Comparison of ENCODE assay signal across 9 cellular contexts in genomic region chr1:31306278-31306677, GRCh38. TPM values are rescaled to one million over a fixed set of nuclear protein-coding genes. Genes with fewer than 3 reads are reported as not detected.
DNase-seq lines count a peak whose midpoint lies in the region; TF ChIP-seq lines count a peak whose summit lies in the region.
"Had no signal": no experiment of that assay in that cellular context is flagged by ENCODE, and none has a peak within 500 bp of the region (broad histone marks: within the 10 kb centered on the region; RNA-seq: fewer than 3 reads in every experiment).

No MANE protein-coding gene starts in this region.

- peak; percentile 95 for DNase-seq in HCEC 1CT
- DNase-seq in amniotic epithelial cell (ENCODE audit: low read depth): peak; percentile 98
- peak; percentile 91 to 96 for DNase-seq in foreskin fibroblast
- peak; percentile 46 for DNase-seq in superior temporal gyrus (ENCODE audit: extremely low spot score)
- no peak for DNase-seq in stimulated activated CD4-positive, alpha-beta T cell treated with anti-CD3 and anti-CD28 coated beads, Interleukin-4, amount 100 ng/mL, for 4 hours
- DNase-seq in prostate gland (ENCODE audit: low spot score): no peak
- no peak for DNase-seq in effector CD4-positive, alpha-beta T cell
- DNase-seq in activated CD4-positive, alpha-beta T cell treated with anti-CD3 and anti-CD28 coated beads for 1 hour: no peak
- DNase-seq: NCI-H2081 had no signal

- no peak overlapping the region for H3K27ac ChIP-seq in prostate gland

- H3K27me3 ChIP-seq in prostate gland (replicated peaks; ENCODE audit: insufficient read depth): no peaks in the 10 kb centered on the region

- WGBS in prostate gland: 77% methylated on average over 3 of the region's 3 CpGs

- no peak for TF ChIP-seq POLR2A in prostate gland (IDR thresholded peaks at IDR 0.05)

- H3K4me1 ChIP-seq in prostate gland (replicated peaks): peaks cover 8% of the 10 kb centered on the region

- no peaks in the 10 kb centered on the region for H3K36me3 ChIP-seq in prostate gland

- H3K4me3 ChIP-seq in foreskin fibroblast (ENCODE audit: low read depth in 1 of 2, low read length in 2 of 2) (no peak overlapping the region), prostate gland (no peak overlapping the region)

- no peaks in the 10 kb centered on the region for H3K9me3 ChIP-seq in prostate gland

- TF ChIP-seq CTCF in foreskin fibroblast (IDR thresholded peaks at IDR 0.05; ENCODE audit: low read depth, low read length) (no peak), prostate gland (IDR thresholded peaks at IDR 0.05) (no peak)

- intact Hi-C loops in prostate gland (cut with DNase I): no loop called here

RNA-seq across cellular contexts. Expression of gene ZCCHC17, which starts 9.4 kb away (rescaled TPM):
- 10 to 100 TPM; 31.5 to 39.0 TPM for total RNA-seq in prostate gland

RNA-seq across cellular contexts. Expression of gene SNRNP40, which starts 9.7 kb away (rescaled TPM):
- total RNA-seq in prostate gland: 10 to 100 TPM; 58.7 to 65.4 TPM

Comparison
In these comparisons a context has a peak if more than half of its experiments do, and no peak if none do; other contexts are left out.
1. DNase-seq: peak in HCEC 1CT (single experiment), amniotic epithelial cell (single experiment), foreskin fibroblast (2 of 2) and superior temporal gyrus (single experiment); none in stimulated activated CD4-positive, alpha-beta T cell treated with anti-CD3 and anti-CD28 coated beads, Interleukin-4, amount 100 ng/mL, for 4 hours (0 of 2), prostate gland (single experiment), effector CD4-positive, alpha-beta T cell (single experiment) and activated CD4-positive, alpha-beta T cell treated with anti-CD3 and anti-CD28 coated beads for 1 hour (single experiment).